In the genomic region with DNA sequence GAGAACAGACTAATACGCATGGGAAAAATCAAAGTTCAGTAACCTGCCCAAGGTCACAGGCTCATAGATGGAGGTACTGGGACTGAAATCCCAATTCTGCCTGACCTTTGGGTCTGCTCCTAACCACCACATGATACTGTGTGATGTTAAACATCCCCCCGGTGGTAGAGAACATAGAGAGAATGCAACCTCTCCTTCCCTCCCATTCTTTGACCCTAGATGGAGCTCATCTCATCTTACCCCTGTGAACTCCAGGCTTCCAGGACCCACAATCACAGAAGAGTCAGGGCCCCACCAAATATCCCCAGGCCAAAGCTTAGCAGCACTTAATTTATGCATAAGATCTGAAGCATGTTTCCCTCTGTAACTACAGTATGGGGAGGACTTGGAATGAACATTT, we compare ENCODE assay signal across 19 cellular contexts.
"Had no signal": no experiment of that assay in that cellular context is flagged by ENCODE, and none has a peak within 500 bp of the region (broad histone marks: within the 10 kb centered on the region; RNA-seq: fewer than 3 reads in every experiment).

No MANE protein-coding gene starts in this region.

- H3K27ac Mint-ChIP-seq: activated CD4-positive, alpha-beta T cell treated with anti-CD3 and anti-CD28 coated beads, Interleukin-2, amount 10 ng/mL, durations not matched to agents 7 days and 5 days; activated CD8-positive, alpha-beta memory T cell treated with anti-CD3 and anti-CD28 coated beads, Interleukin-2, amount 10 ng/mL, durations not matched to agents 7 days and 5 days; activated CD8-positive, alpha-beta T cell treated with anti-CD3 and anti-CD28 coated beads for 36 hours; activated naive CD4-positive, alpha-beta T cell treated with anti-CD3 and anti-CD28 coated beads, Interleukin-2, amount 10 ng/mL, durations not matched to agents 7 days and 5 days; activated naive CD8-positive, alpha-beta T cell treated with anti-CD3 and anti-CD28 coated beads, Interleukin-2, amount 50 U/mL, for 24 hours; mesothelial cell of epicardium; naive thymus-derived CD8-positive, alpha-beta T cell; neural progenitor cell; stimulated activated naive CD8-positive, alpha-beta T cell treated with anti-CD3 and anti-CD28 coated beads, Interleukin-15, Interleukin-2, amounts not matched to agents 100 ng/mL and 50 ng/mL, for 24 hours had no signal

- H3K4me1 Mint-ChIP-seq: activated CD4-positive, alpha-beta T cell treated with anti-CD3 and anti-CD28 coated beads, Interleukin-2, amount 10 ng/mL, durations not matched to agents 7 days and 5 days; activated CD8-positive, alpha-beta memory T cell treated with anti-CD3 and anti-CD28 coated beads, Interleukin-2, amount 10 ng/mL, durations not matched to agents 7 days and 5 days; activated naive CD4-positive, alpha-beta T cell treated with anti-CD3 and anti-CD28 coated beads, Interleukin-2, amount 10 ng/mL, durations not matched to agents 7 days and 5 days; activated naive CD8-positive, alpha-beta T cell treated with anti-CD3 and anti-CD28 coated beads, Interleukin-2, amount 50 U/mL, for 24 hours; mesothelial cell of epicardium; naive thymus-derived CD8-positive, alpha-beta T cell had no signal

- H3K9me3 Mint-ChIP-seq: activated CD4-positive, alpha-beta T cell treated with anti-CD3 and anti-CD28 coated beads, Interleukin-2, amount 10 ng/mL, durations not matched to agents 7 days and 5 days; activated naive CD4-positive, alpha-beta T cell treated with anti-CD3 and anti-CD28 coated beads, Interleukin-2, amount 10 ng/mL, durations not matched to agents 7 days and 5 days; mesothelial cell of epicardium; neural progenitor cell had no signal

- H3K9ac ChIP-seq: neural progenitor cell had no signal

- H3K27ac ChIP-seq: neural progenitor cell, right lobe of liver, skin epidermis, thyroid gland had no signal

- H3K9me3 ChIP-seq: left ventricle myocardium inferior, right lobe of liver, thyroid gland had no signal

- DNase-seq: activated CD4-positive, alpha-beta T cell treated with anti-CD3 and anti-CD28 coated beads, Interleukin-2, amount 10 ng/mL, durations not matched to agents 7 days and 5 days; activated CD4-positive, CD25-positive, alpha-beta regulatory T cell treated with anti-CD3 and anti-CD28 coated beads, Interleukin-2, amount 50 U/mL, for 72 hours; activated CD8-positive, alpha-beta memory T cell treated with anti-CD3 and anti-CD28 coated beads, Interleukin-2, amount 10 ng/mL, durations not matched to agents 7 days and 5 days; activated CD8-positive, alpha-beta T cell treated with anti-CD3 and anti-CD28 coated beads for 36 hours; activated effector memory CD4-positive, alpha-beta T cell treated with anti-CD3 and anti-CD28 coated beads, Interleukin-2, amount 50 U/mL, for 16 hours; activated naive CD4-positive, alpha-beta T cell treated with anti-CD3 and anti-CD28 coated beads, Interleukin-2, amount 10 ng/mL, durations not matched to agents 7 days and 5 days; activated naive CD8-positive, alpha-beta T cell treated with anti-CD3 and anti-CD28 coated beads, Interleukin-2, amount 50 U/mL, for 24 hours; activated T-cell treated with anti-CD3 and anti-CD28 coated beads for 4 hours; left ventricle myocardium inferior; naive thymus-derived CD8-positive, alpha-beta T cell; posterior cingulate gyrus; right lobe of liver; stimulated activated CD4-positive, alpha-beta T cell treated with anti-CD3 and anti-CD28 coated beads, Interleukin-1b, Interleukin-23, amount 100 ng/mL, for 48 hours; substantia nigra; thyroid gland had no signal

- H3K4me1 ChIP-seq: right lobe of liver, thyroid gland had no signal

- H3K4me3 Mint-ChIP-seq: activated CD4-positive, alpha-beta T cell treated with anti-CD3 and anti-CD28 coated beads, Interleukin-2, amount 10 ng/mL, durations not matched to agents 7 days and 5 days; activated CD8-positive, alpha-beta memory T cell treated with anti-CD3 and anti-CD28 coated beads, Interleukin-2, amount 10 ng/mL, durations not matched to agents 7 days and 5 days; activated CD8-positive, alpha-beta T cell treated with anti-CD3 and anti-CD28 coated beads for 36 hours; activated naive CD4-positive, alpha-beta T cell treated with anti-CD3 and anti-CD28 coated beads, Interleukin-2, amount 10 ng/mL, durations not matched to agents 7 days and 5 days; activated naive CD8-positive, alpha-beta T cell treated with anti-CD3 and anti-CD28 coated beads, Interleukin-2, amount 50 U/mL, for 24 hours; mesothelial cell of epicardium; naive thymus-derived CD8-positive, alpha-beta T cell; neural progenitor cell; stimulated activated naive CD8-positive, alpha-beta T cell treated with anti-CD3 and anti-CD28 coated beads, Interleukin-15, Interleukin-2, amounts not matched to agents 100 ng/mL and 50 ng/mL, for 24 hours had no signal

- H3K4me3 ChIP-seq: left ventricle myocardium inferior, neural progenitor cell, right lobe of liver, skin epidermis, thyroid gland had no signal

- H3K36me3 ChIP-seq: neural progenitor cell, right lobe of liver, thyroid gland had no signal

- H3K27me3 ChIP-seq: neural progenitor cell, right lobe of liver, thyroid gland had no signal

- H3K36me3 Mint-ChIP-seq: activated CD8-positive, alpha-beta memory T cell treated with anti-CD3 and anti-CD28 coated beads, Interleukin-2, amount 10 ng/mL, durations not matched to agents 7 days and 5 days; activated naive CD4-positive, alpha-beta T cell treated with anti-CD3 and anti-CD28 coated beads, Interleukin-2, amount 10 ng/mL, durations not matched to agents 7 days and 5 days; mesothelial cell of epicardium; neural progenitor cell had no signal
